ENCODE assay signal across 13 cellular contexts in the genomic region with DNA sequence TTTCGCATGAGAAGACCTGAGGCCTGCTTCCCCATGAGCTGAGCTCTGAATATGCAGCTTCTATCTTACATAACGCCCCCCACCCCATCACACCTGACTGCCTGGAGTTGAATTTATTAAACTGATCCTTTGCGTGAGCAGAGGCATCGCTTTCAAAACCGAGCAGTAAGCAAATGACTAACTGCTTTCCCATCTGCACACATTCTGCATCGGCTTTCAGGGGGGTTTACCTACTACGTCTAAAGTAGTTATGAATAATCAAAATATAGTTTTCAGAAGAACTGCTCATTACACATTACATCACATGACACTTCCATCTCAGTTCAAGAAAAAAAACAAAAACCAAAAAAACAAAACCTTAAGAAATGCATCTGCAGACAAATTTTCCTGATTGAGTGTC. TPM values are rescaled to one million over a fixed set of nuclear protein-coding genes. Genes with fewer than 3 reads are reported as not detected.
DNase-seq lines count a peak whose midpoint lies in the region; ATAC-seq and TF ChIP-seq lines count a peak whose summit lies in the region.
"Had no signal": no experiment of that assay in that cellular context is flagged by ENCODE, and none has a peak within 500 bp of the region (broad histone marks: within the 10 kb centered on the region; RNA-seq: fewer than 3 reads in every experiment).

No MANE protein-coding gene starts in this region.

- H3K9me3 ChIP-seq in psoas muscle, result no peaks in the 10 kb centered on the region

- H3K27me3 Mint-ChIP-seq in stimulated activated memory B cell treated with anti-CD40 and anti-IgM and Interleukin-4, amounts not matched to agents 10 μg/mL and 1 μg/mL and 100 μg/mL, for 72 hours, result peaks cover 18% of the 10 kb centered on the region
- peaks cover 11% of the 10 kb centered on the region for H3K27me3 Mint-ChIP-seq in activated T-helper 1 cell treated with anti-CD3 and anti-CD28 coated beads, Interleukin-12 subunit alpha, Interleukin-12 subunit beta, Interleukin-2, Interleukin-4 antibody, amounts not matched to agents 30 ng/mL and 10 ng/mL and 1 ng/mL, durations not matched to agents 14 hours and 24 hours and 36 hours (ENCODE audit: insufficient read depth)

- peaks cover 12% of the 10 kb centered on the region for H3K36me3 Mint-ChIP-seq in stimulated activated memory B cell treated with anti-CD40 and anti-IgM and Interleukin-4, amounts not matched to agents 10 μg/mL and 1 μg/mL and 100 μg/mL, for 72 hours
- H3K36me3 Mint-ChIP-seq in activated T-helper 1 cell treated with anti-CD3 and anti-CD28 coated beads, Interleukin-12 subunit alpha, Interleukin-12 subunit beta, Interleukin-2, Interleukin-4 antibody, amounts not matched to agents 30 ng/mL and 10 ng/mL and 1 ng/mL, durations not matched to agents 14 hours and 24 hours and 36 hours (ENCODE audit: low read depth), result peaks cover 3% of the 10 kb centered on the region

- TF ChIP-seq CTCF in psoas muscle (IDR thresholded peaks at IDR 0.05), result no peak

- H3K9me3 Mint-ChIP-seq in stimulated activated memory B cell treated with anti-CD40 and anti-IgM and Interleukin-4, amounts not matched to agents 10 μg/mL and 1 μg/mL and 100 μg/mL, for 72 hours, result peaks cover 6% of the 10 kb centered on the region
- peaks cover 3% of the 10 kb centered on the region for H3K9me3 Mint-ChIP-seq in activated T-helper 1 cell treated with anti-CD3 and anti-CD28 coated beads, Interleukin-12 subunit alpha, Interleukin-12 subunit beta, Interleukin-2, Interleukin-4 antibody, amounts not matched to agents 30 ng/mL and 10 ng/mL and 1 ng/mL, durations not matched to agents 14 hours and 24 hours and 36 hours

- H3K4me3 Mint-ChIP-seq in stimulated activated memory B cell treated with anti-CD40 and anti-IgM and Interleukin-4, amounts not matched to agents 10 μg/mL and 1 μg/mL and 100 μg/mL, for 72 hours, result peak overlapping the region; percentile 3
- H3K4me3 Mint-ChIP-seq in activated T-helper 1 cell treated with anti-CD3 and anti-CD28 coated beads, Interleukin-12 subunit alpha, Interleukin-12 subunit beta, Interleukin-2, Interleukin-4 antibody, amounts not matched to agents 30 ng/mL and 10 ng/mL and 1 ng/mL, durations not matched to agents 14 hours and 24 hours and 36 hours, result no peak overlapping the region

- no peak overlapping the region for H3K4me3 ChIP-seq in psoas muscle

- 71 to 82% (median 77%) methylated on average over 7 of the region's 7 CpGs for WGBS in psoas muscle, 3 donors

- intact Hi-C loops in psoas muscle (cut with DNase I), result no loop called here
- intact Hi-C loops in activated T-helper 1 cell treated with anti-CD3 and anti-CD28 coated beads, Interleukin-12 subunit alpha, Interleukin-12 subunit beta, Interleukin-2, Interleukin-4 antibody, amounts not matched to agents 30 ng/mL and 10 ng/mL and 1 ng/mL, durations not matched to agents 14 hours and 24 hours and 36 hours (cut with micrococcal nuclease), result loop anchor here (2.0 kb wide), 1 partner anchor 14 kb away; no protein-coding TSS in a partner anchor

- no peaks in the 10 kb centered on the region for H3K36me3 ChIP-seq in psoas muscle (ENCODE audit: insufficient read depth in 1 of 2, low read depth in 1 of 2)

- peak; percentile 50 for DNase-seq in stimulated activated naive CD4-positive, alpha-beta T cell treated with Interleukin-2 at 50 U/mL for 16 hours (lab: John Stamatoyannopoulos, UW)
- DNase-seq in stimulated activated naive CD4-positive, alpha-beta T cell (lab: John Stamatoyannopoulos, UW), result no peak
- no peak for DNase-seq in psoas muscle
- no peak for DNase-seq in activated T-helper 1 cell treated with anti-CD3 and anti-CD28 coated beads, Interleukin-12 subunit alpha, Interleukin-12 subunit beta, Interleukin-2, Interleukin-4 antibody, amounts not matched to agents 30 ng/mL and 10 ng/mL and 1 ng/mL, durations not matched to agents 14 hours and 24 hours and 36 hours (ENCODE audit: low spot score)
- no peak for DNase-seq in cerebellar cortex (ENCODE audit: low spot score)
- DNase-seq: effector CD4-positive, alpha-beta T cell; hypothalamus; mesendoderm; NCI-H1048 had no signal

- peaks cover 0 to 2% (median 0%) of the 10 kb centered on the region in 3 donors for H3K27me3 ChIP-seq in psoas muscle (ENCODE audit: insufficient read depth in 3 of 3, low read length in 2 of 3)

- peaks cover 13% of the 10 kb centered on the region for H3K4me1 Mint-ChIP-seq in stimulated activated memory B cell treated with anti-CD40 and anti-IgM and Interleukin-4, amounts not matched to agents 10 μg/mL and 1 μg/mL and 100 μg/mL, for 72 hours
- H3K4me1 Mint-ChIP-seq in activated T-helper 1 cell treated with anti-CD3 and anti-CD28 coated beads, Interleukin-12 subunit alpha, Interleukin-12 subunit beta, Interleukin-2, Interleukin-4 antibody, amounts not matched to agents 30 ng/mL and 10 ng/mL and 1 ng/mL, durations not matched to agents 14 hours and 24 hours and 36 hours (ENCODE audit: low read depth), result peaks cover 17% of the 10 kb centered on the region

- peak; percentile 94 for ATAC-seq in GM21526 (IDR thresholded peaks at IDR 0.05; ENCODE audit: low FRiP score, unreplicated experiment)
- ATAC-seq in HG03103 (IDR thresholded peaks at IDR 0.05; ENCODE audit: low read depth, unreplicated experiment), result peak; percentile 52
- peak; percentile 94 for ATAC-seq in stimulated activated memory B cell treated with anti-CD40 and anti-IgM and Interleukin-4, amounts not matched to agents 10 μg/mL and 1 μg/mL and 100 μg/mL, for 72 hours
- ATAC-seq in psoas muscle, result no peak

- no peaks in the 10 kb centered on the region for H3K4me1 ChIP-seq in psoas muscle

- H3K27ac ChIP-seq in psoas muscle, result no peak overlapping the region

- peak overlapping the region; percentile 68 for H3K27ac Mint-ChIP-seq in stimulated activated memory B cell treated with anti-CD40 and anti-IgM and Interleukin-4, amounts not matched to agents 10 μg/mL and 1 μg/mL and 100 μg/mL, for 72 hours
- no peak overlapping the region for H3K27ac Mint-ChIP-seq in activated T-helper 1 cell treated with anti-CD3 and anti-CD28 coated beads, Interleukin-12 subunit alpha, Interleukin-12 subunit beta, Interleukin-2, Interleukin-4 antibody, amounts not matched to agents 30 ng/mL and 10 ng/mL and 1 ng/mL, durations not matched to agents 14 hours and 24 hours and 36 hours

RNA-seq across cellular contexts. Expression of a gene that starts 54.7 kb away (rescaled TPM):
- 1 to 10 TPM in 2 of 4 donors, under 1 TPM in 2; 0.67 to 1.2 (median 0.97) TPM for total RNA-seq in psoas muscle
- under 1 TPM; 0.24 to 0.64 (median 0.26) TPM for polyA plus RNA-seq in psoas muscle
- 268 and 282 TPM in 2 replicates for total RNA-seq in activated T-helper 1 cell treated with anti-CD3 and anti-CD28 coated beads, Interleukin-12 subunit alpha, Interleukin-12 subunit beta, Interleukin-2, Interleukin-4 antibody, amounts not matched to agents 30 ng/mL and 10 ng/mL and 1 ng/mL, durations not matched to agents 14 hours and 24 hours and 36 hours
- total RNA-seq: G401 had no signal

Comparison
In these comparisons a context has a peak if more than half of its experiments do, and no peak if none do; other contexts are left out.
1. ATAC-seq: peak in GM21526 (single experiment), HG03103 (single experiment) and stimulated activated memory B cell treated with anti-CD40 and anti-IgM and Interleukin-4, amounts not matched to agents 10 μg/mL and 1 μg/mL and 100 μg/mL, for 72 hours (single experiment); none in psoas muscle (0 of 4).
2. RNA of a gene that starts 54.7 kb away (total RNA-seq): 268 to 282 TPM in activated T-helper 1 cell treated with anti-CD3 and anti-CD28 coated beads, Interleukin-12 subunit alpha, Interleukin-12 subunit beta, Interleukin-2, Interleukin-4 antibody, amounts not matched to agents 30 ng/mL and 10 ng/mL and 1 ng/mL, durations not matched to agents 14 hours and 24 hours and 36 hours; 0.67 to 1.2 TPM in psoas muscle; every median in the first group is over 100 times any median in the second.